20 cellular contexts compared by ENCODE assay signal in genomic region chr21:44392185-44392584, GRCh38. TPM values are rescaled to one million over a fixed set of nuclear protein-coding genes. Genes with fewer than 3 reads are reported as not detected.
"Had no signal": no experiment of that assay in that cellular context is flagged by ENCODE, and none has a peak within 500 bp of the region (broad histone marks: within the 10 kb centered on the region; RNA-seq: fewer than 3 reads in every experiment).

No MANE protein-coding gene starts in this region.

- H3K4me1 ChIP-seq: SJCRH30 had no signal

- FAIRE-seq: HepG2 had no signal

- H3K4me3 ChIP-seq: SJCRH30 had no signal

- H3K4me2 ChIP-seq: KMS-11 had no signal

- H3K27ac ChIP-seq: KMS-11, RWPE1, SJCRH30 had no signal

- ATAC-seq: HepG2, Panc1, SK-N-SH treated with all-trans-retinoic acid at 6 μM for 48 hours had no signal

- H3K9ac ChIP-seq: KMS-11 had no signal

- H3K9me3 ChIP-seq: SJCRH30 had no signal

- DNase-seq: IMR-90; MM.1S; NCI-H1105; NCI-H1417; NCI-H1436 treated with DMSO at 0.1 percent for 48 hours; NCI-H1694; NCI-H187 treated with DMSO at 0.1 percent for 48 hours; NCI-H2171 treated with DMSO at 0.1 percent for 48 hours; NCI-H345; NCI-H446 treated with DMSO at 0.1 percent for 48 hours; NCI-H510A treated with DMSO at 0.1 percent for 48 hours; NCI-H526; NK-92 treated with Interleukin-12 subunit alpha and Interleukin-12 subunit beta, amount 100 ng/mL, for 24 hours; SHP77 treated with DMSO at 0.1 percent for 48 hours; SJCRH30 had no signal

- H3K27me3 ChIP-seq: SJCRH30 had no signal

- H3K36me3 ChIP-seq: SJCRH30 had no signal

RNA-seq across cellular contexts. Expression of gene TRPM2, which starts 38.8 kb away (rescaled TPM):
- total RNA-seq: IMR-90 had no signal
- polyA plus RNA-seq: IMR-90 had no signal
